In the genomic region with DNA sequence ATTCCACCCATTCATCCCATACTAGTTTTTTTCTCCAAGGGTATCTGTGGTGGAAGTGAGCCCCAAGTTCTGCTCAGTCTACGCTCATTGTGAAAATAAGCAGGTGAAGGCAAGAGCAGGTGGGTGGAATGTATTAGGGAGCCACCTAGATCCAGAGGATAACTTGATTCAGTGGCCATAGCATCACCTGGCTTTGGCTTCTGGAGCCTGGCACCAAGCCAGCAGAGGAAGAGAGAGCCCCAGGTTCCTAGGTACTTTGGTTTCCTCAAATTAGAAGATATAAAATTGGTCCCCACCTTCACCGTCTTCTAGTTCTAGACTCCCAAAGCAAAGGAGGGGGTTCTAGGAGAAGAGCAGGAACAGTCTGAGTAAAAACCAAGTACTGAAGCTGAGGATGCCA, we compare ENCODE assay signal across 30 cellular contexts. TPM values are rescaled to one million over a fixed set of nuclear protein-coding genes. Genes with fewer than 3 reads are reported as not detected.
A peak's percentile ranks its signal among the peaks of the same experiment; 100 is the strongest.
DNase-seq lines count a peak whose midpoint lies in the region; ATAC-seq and TF ChIP-seq lines count a peak whose summit lies in the region.
"Had no signal": no experiment of that assay in that cellular context is flagged by ENCODE, and none has a peak within 500 bp of the region (broad histone marks: within the 10 kb centered on the region; RNA-seq: fewer than 3 reads in every experiment).

No MANE protein-coding gene starts in this region.

- H3K4me1 Mint-ChIP-seq in MCF 10A (ENCODE audit: insufficient read depth, unreplicated experiment) = peaks cover 32% of the 10 kb centered on the region
- peaks cover 41% of the 10 kb centered on the region for H3K4me1 Mint-ChIP-seq in HFFc6 (ENCODE audit: low read depth)
- peaks cover 62% of the 10 kb centered on the region for H3K4me1 Mint-ChIP-seq in brain
- H3K4me1 Mint-ChIP-seq in type B pancreatic cell (ENCODE audit: unreplicated experiment) = peaks cover 29% of the 10 kb centered on the region

- H3K9me3 ChIP-seq in mammary epithelial cell (replicated peaks; ENCODE audit: insufficient read depth, low read length) = no peaks in the 10 kb centered on the region
- H3K9me3 ChIP-seq: BLaER1, HAP-1, neutrophil, prostate gland, SJCRH30, tibial nerve had no signal

- H3K4me2 ChIP-seq in mammary epithelial cell (ENCODE audit: insufficient read depth, low read depth, low read length) = no peak overlapping the region
- H3K4me2 ChIP-seq: BLaER1 had no signal

- intact Hi-C loops in MCF 10A (cut with micrococcal nuclease) (no loop called here), mammary epithelial cell (cut with micrococcal nuclease) (no loop called here)

- CTCF ChIA-PET in MCF 10A (lab: Yijun Ruan, JAX) = interaction anchor here (0.8 to 1.9 kb wide), 5 partner anchors 10 to 62 kb away, joined by 3 to 6 read pairs (median 4); no protein-coding TSS in a partner anchor
- CTCF ChIA-PET in mammary epithelial cell (lab: Charles Lee; ENCODE audit: low non-redundant PET) = no interaction called here

- H2AFZ ChIP-seq in mammary epithelial cell (ENCODE audit: low read depth, low read length) = no peak overlapping the region

- H3K4me3 Mint-ChIP-seq in MCF 10A (ENCODE audit: unreplicated experiment) = peak overlapping the region; percentile 38
- H3K4me3 Mint-ChIP-seq in HFFc6 = no peak overlapping the region
- H3K4me3 Mint-ChIP-seq in brain = peak overlapping the region; percentile 62 to 94 (median 64)
- H3K4me3 Mint-ChIP-seq in type B pancreatic cell = peak overlapping the region; percentile 63
- H3K4me3 Mint-ChIP-seq: activated CD4-positive, alpha-beta T cell treated with anti-CD3 and anti-CD28 coated beads for 36 hours; activated naive CD8-positive, alpha-beta T cell treated with anti-CD3 and anti-CD28 coated beads for 36 hours had no signal

- no TSS peak for BruUV-seq in MCF 10A (replicated peaks; lab: Mats Ljungman, UMichigan)
- BruUV-seq in mammary epithelial cell (replicated peaks; lab: Mats Ljungman, UMichigan) = no TSS peak

- no peak overlapping the region for H3K27ac ChIP-seq in mammary epithelial cell (ENCODE audit: insufficient read depth, low read depth, low read length)
- H3K27ac ChIP-seq: BLaER1, cardiac muscle cell, neutrophil, prostate gland, SJCRH30, tibial nerve, VCaP had no signal

- in situ Hi-C loops in mammary epithelial cell (cut with MboI; ENCODE audit: low sequenced_read_pairs in 2 of 2) = no loop called here

- H3K36me3 Mint-ChIP-seq in MCF 10A (ENCODE audit: insufficient read depth, unreplicated experiment) (peaks cover 46% of the 10 kb centered on the region), HFFc6 (ENCODE audit: low read depth) (peaks cover 40% of the 10 kb centered on the region), brain (peaks cover 38% of the 10 kb centered on the region), type B pancreatic cell (peaks cover 17% of the 10 kb centered on the region)

- peaks cover 21% of the 10 kb centered on the region for H3K4me1 ChIP-seq in mammary epithelial cell (ENCODE audit: insufficient read depth, low read length)
- H3K4me1 ChIP-seq: prostate gland had no signal

- H3K9me3 Mint-ChIP-seq in MCF 10A (ENCODE audit: unreplicated experiment) (no peaks in the 10 kb centered on the region), HFFc6 (no peaks in the 10 kb centered on the region), brain (peaks cover 0 to 3% (median 0%) of the 10 kb centered on the region in 5 experiments), type B pancreatic cell (no peaks in the 10 kb centered on the region)
- H3K9me3 Mint-ChIP-seq: activated naive CD8-positive, alpha-beta T cell treated with anti-CD3 and anti-CD28 coated beads for 36 hours; activated T-helper 2 cell treated with anti-CD3 and anti-CD28 coated beads, Interferon-gamma antibody, Interleukin-2, Interleukin-4, amounts not matched to agents 10 μg/mL and 5 μg/mL and 100 μg/mL, durations not matched to agents 14 hours and 24 hours and 36 hours had no signal

- peaks cover 15% of the 10 kb centered on the region for H3K36me3 ChIP-seq in mammary epithelial cell (ENCODE audit: insufficient read depth, low read length)
- H3K36me3 ChIP-seq: cardiac muscle cell, prostate gland, SJCRH30 had no signal

- no peaks in the 10 kb centered on the region for H4K20me1 ChIP-seq in mammary epithelial cell (ENCODE audit: insufficient read depth, low read length)

- H3K27me3 ChIP-seq in mammary epithelial cell (ENCODE audit: insufficient read depth, low read length) = no peaks in the 10 kb centered on the region
- H3K27me3 ChIP-seq: BLaER1, cardiac muscle cell, neutrophil, SJCRH30, tibial nerve had no signal

- H3K79me2 ChIP-seq in mammary epithelial cell (ENCODE audit: insufficient read depth, low read length) = peaks cover 73% of the 10 kb centered on the region

- TF ChIP-seq CTCF in MCF 10A (IDR thresholded peaks at IDR 0.05; ENCODE audit: unreplicated experiment) = no peak
- no peak for TF ChIP-seq CTCF in mammary epithelial cell (conservative IDR thresholded peaks at IDR 0.05 in 1 of 2, IDR thresholded peaks at IDR 0.05 in 1 of 2; ENCODE audit: extremely low read depth in 1 of 2, insufficient read depth in 1 of 2, low read depth in 1 of 2, low read length in 2 of 2)
- TF ChIP-seq CTCF in HFFc6 (IDR thresholded peaks at IDR 0.05) = no peak
- no peak for TF ChIP-seq CTCF in brain (conservative IDR thresholded peaks at IDR 0.05)
- no peak for TF ChIP-seq CTCF in type B pancreatic cell (conservative IDR thresholded peaks at IDR 0.05)

- no peak overlapping the region for H3K9ac ChIP-seq in mammary epithelial cell (ENCODE audit: insufficient read depth, low read length)
- H3K9ac ChIP-seq: BLaER1 had no signal

- no peak overlapping the region for H3K4me3 ChIP-seq in mammary epithelial cell (replicated peaks in 1 of 3; ENCODE audit: insufficient read depth in 1 of 3, low read depth in 2 of 3, low read length in 3 of 3)
- H3K4me3 ChIP-seq: BLaER1, cardiac muscle cell, HAP-1, prostate gland, SJCRH30, tibial nerve had no signal

- 67% methylated on average over 2 of the region's 2 CpGs for WGBS in mammary epithelial cell (ENCODE audit: low coverage, missing lambda C conversion rate)

- no peaks in the 10 kb centered on the region for H3K27me3 Mint-ChIP-seq in MCF 10A (ENCODE audit: insufficient read depth, unreplicated experiment)
- peaks cover 4% of the 10 kb centered on the region; the same call in 1 of the 2 replicates for H3K27me3 Mint-ChIP-seq in HFFc6 (ENCODE audit: insufficient read depth)
- peaks cover 8% of the 10 kb centered on the region for H3K27me3 Mint-ChIP-seq in brain
- no peaks in the 10 kb centered on the region for H3K27me3 Mint-ChIP-seq in type B pancreatic cell
- H3K27me3 Mint-ChIP-seq: activated CD4-positive, alpha-beta T cell treated with anti-CD3 and anti-CD28 coated beads for 36 hours; activated naive CD8-positive, alpha-beta T cell treated with anti-CD3 and anti-CD28 coated beads for 36 hours had no signal

- dilution Hi-C loops in mammary epithelial cell (cut with HindIII; ENCODE audit: low sequenced_read_pairs) = loop anchor here (5.0 kb wide), 1 partner anchor 77 kb away; the partner anchor contains the start of genes TP53 and WRAP53

- peak overlapping the region; percentile 57 for H3K27ac Mint-ChIP-seq in MCF 10A (ENCODE audit: low read depth, unreplicated experiment)
- peak overlapping the region; percentile 65; the same call in 1 of the 2 replicates for H3K27ac Mint-ChIP-seq in HFFc6
- H3K27ac Mint-ChIP-seq in brain = peak overlapping the region in 4 of 5 experiments; percentile 28 to 94 (median 46)
- H3K27ac Mint-ChIP-seq in type B pancreatic cell = peak overlapping the region; percentile 14
- H3K27ac Mint-ChIP-seq: activated CD4-positive, alpha-beta T cell treated with anti-CD3 and anti-CD28 coated beads for 36 hours; activated naive CD8-positive, alpha-beta T cell treated with anti-CD3 and anti-CD28 coated beads for 36 hours; activated T-helper 2 cell treated with anti-CD3 and anti-CD28 coated beads, Interferon-gamma antibody, Interleukin-2, Interleukin-4, amounts not matched to agents 10 μg/mL and 5 μg/mL and 100 μg/mL, durations not matched to agents 14 hours and 24 hours and 36 hours had no signal

- POLR2A ChIA-PET in MCF 10A (lab: Yijun Ruan, JAX) = interaction anchor here (0.6 to 10.5 kb wide), 5 partner anchors 10 to 76 kb away, joined by 3 to 206 read pairs (median 5); partner anchors contain the start of genes MPDU1, SAT2, SOX15 and TP53

- DNase-seq in MCF 10A (ENCODE audit: unreplicated experiment) = no peak
- no peak for DNase-seq in mammary epithelial cell
- DNase-seq in HFFc6 = no peak
- no peak for DNase-seq in type B pancreatic cell (ENCODE audit: extremely low spot score, unreplicated experiment)
- no peak for DNase-seq in activated CD4-positive, alpha-beta T cell treated with anti-CD3 and anti-CD28 coated beads for 48 hours
- DNase-seq: activated CD4-positive, alpha-beta T cell treated with anti-CD3 and anti-CD28 coated beads for 36 hours; activated naive CD8-positive, alpha-beta T cell treated with anti-CD3 and anti-CD28 coated beads for 36 hours; aorta; DMS153; effector CD4-positive, alpha-beta T cell; NCI-H1048; NCI-H1694 treated with DMSO at 0.1 percent for 48 hours; NCI-H2227 treated with DMSO at 0.1 percent for 48 hours; RPMI8226; SJCRH30; stimulated activated CD4-positive, alpha-beta T cell treated with anti-CD3 and anti-CD28 coated beads, Interleukin-2, amount 100 ng/mL, for 48 hours; T1000 had no signal

- no peak for ATAC-seq in GM18502 (IDR thresholded peaks at IDR 0.05; ENCODE audit: poor library complexity, unreplicated experiment)
- ATAC-seq: activated CD4-positive, alpha-beta T cell treated with anti-CD3 and anti-CD28 coated beads for 36 hours; left lobe of liver; sciatic nerve had no signal

RNA-seq across cellular contexts. Expression of gene FXR2, which starts 4.1 kb away (rescaled TPM):
- total RNA-seq in MCF 10A (2022) (60.7 and 65.1 TPM in 2 replicates), mammary epithelial cell (10 to 100 TPM; 37.2 to 53.3 TPM), type B pancreatic cell (ENCODE audit: low replicate concordance) (37.1 and 44.2 TPM in 2 replicates)
- polyA plus RNA-seq in mammary epithelial cell (40.8 TPM), brain (ENCODE audit: insufficient read depth, low read depth, low replicate concordance) (127 TPM)
- polyA minus RNA-seq in mammary epithelial cell = 126 TPM
- total RNA-seq in HFFc6 (2021; fragmentation: NEBNext Ultra II Directional; extraction: Animal tissue kit (Norgen Biotek cat#: 25700)) = 10 to 100 TPM; 49.3 to 62.3 (median 51.5) TPM

RNA-seq across cellular contexts. Expression of gene SAT2, which starts 17.0 kb away (rescaled TPM):
- 66.8 and 82.7 TPM in 2 replicates for total RNA-seq in MCF 10A (2022)
- 10 to 100 TPM; 18.2 to 49.8 TPM for total RNA-seq in mammary epithelial cell
- polyA plus RNA-seq in mammary epithelial cell = 18.3 TPM
- polyA minus RNA-seq in mammary epithelial cell = 52.0 TPM
- 10 to 100 TPM; 39.2 to 55.0 (median 43.5) TPM for total RNA-seq in HFFc6 (2021; fragmentation: NEBNext Ultra II Directional; extraction: Animal tissue kit (Norgen Biotek cat#: 25700))
- 79.2 TPM for polyA plus RNA-seq in brain (ENCODE audit: insufficient read depth, low read depth, low replicate concordance)
- 94.1 and 104 TPM in 2 replicates for total RNA-seq in type B pancreatic cell (ENCODE audit: low replicate concordance)

RNA-seq across cellular contexts. Expression of gene SHBG, which starts 19.3 kb away (rescaled TPM):
- 0.35 and 1.1 TPM in 2 replicates for total RNA-seq in MCF 10A (2022)
- total RNA-seq in mammary epithelial cell = under 1 TPM; 0.33 to 0.42 TPM
- polyA plus RNA-seq in mammary epithelial cell = 0.27 TPM
- polyA minus RNA-seq in mammary epithelial cell = not detected
- 1 to 10 TPM in 1 of 6 experiments, under 1 TPM in 5; 0.36 to 1.2 (median 0.79) TPM for total RNA-seq in HFFc6 (2021; fragmentation: NEBNext Ultra II Directional; extraction: Animal tissue kit (Norgen Biotek cat#: 25700))
- 2.3 TPM for polyA plus RNA-seq in brain (ENCODE audit: insufficient read depth, low read depth, low replicate concordance)
- 2.0 and 3.0 TPM in 2 replicates for total RNA-seq in type B pancreatic cell (ENCODE audit: low replicate concordance)
- total RNA-seq: activated naive CD8-positive, alpha-beta T cell treated with anti-CD3 and anti-CD28 coated beads for 36 hours; activated T-helper 2 cell treated with anti-CD3 and anti-CD28 coated beads, Interferon-gamma antibody, Interleukin-2, Interleukin-4, amounts not matched to agents 10 μg/mL and 5 μg/mL and 100 μg/mL, durations not matched to agents 14 hours and 24 hours and 36 hours had no signal

RNA-seq across cellular contexts. Expression of gene SOX15, which starts 20.7 kb away (rescaled TPM):
- 32.6 and 34.4 TPM in 2 replicates for total RNA-seq in MCF 10A (2022)
- 10 to 100 TPM in 1 of 2 donors, 1 to 10 TPM in 1; 4.3 to 56.5 TPM for total RNA-seq in mammary epithelial cell
- polyA plus RNA-seq in mammary epithelial cell = 49.4 TPM
- 31.3 TPM for polyA minus RNA-seq in mammary epithelial cell
- total RNA-seq in HFFc6 (2021; fragmentation: NEBNext Ultra II Directional; extraction: Animal tissue kit (Norgen Biotek cat#: 25700)) = 1 to 10 TPM in 1 of 6 experiments, under 1 TPM in 5; 0.62 to 1.0 (median 0.81) TPM
- polyA plus RNA-seq in brain (ENCODE audit: insufficient read depth, low read depth, low replicate concordance) = 5.3 TPM
- total RNA-seq in type B pancreatic cell (ENCODE audit: low replicate concordance) = 0.77 and 4.0 TPM in 2 replicates
- total RNA-seq: mesenteric fat pad had no signal

RNA-seq across cellular contexts. Expression of gene MPDU1, which starts 27.0 kb away (rescaled TPM):
- total RNA-seq in MCF 10A (2022) = 52.0 and 56.5 TPM in 2 replicates
- total RNA-seq in mammary epithelial cell = 10 to 100 TPM; 44.8 to 51.2 TPM
- 120 TPM for polyA plus RNA-seq in mammary epithelial cell
- polyA minus RNA-seq in mammary epithelial cell = 57.9 TPM
- total RNA-seq in HFFc6 (2021; fragmentation: NEBNext Ultra II Directional; extraction: Animal tissue kit (Norgen Biotek cat#: 25700)) = 10 to 100 TPM; 59.2 to 91.2 (median 68.6) TPM
- 148 TPM for polyA plus RNA-seq in brain (ENCODE audit: insufficient read depth, low read depth, low replicate concordance)
- total RNA-seq in type B pancreatic cell (ENCODE audit: low replicate concordance) = 61.8 and 67.6 TPM in 2 replicates

Comparison
In these comparisons a context has a peak if more than half of its experiments do, and no peak if none do; other contexts are left out.
1. H3K27ac Mint-ChIP-seq: peak in every context shown above with its lines; median percentile 65 in HFFc6; 57 in MCF 10A; 46 in brain; 14 in type B pancreatic cell.